9 cellular contexts compared by ENCODE assay signal in the genomic region with DNA sequence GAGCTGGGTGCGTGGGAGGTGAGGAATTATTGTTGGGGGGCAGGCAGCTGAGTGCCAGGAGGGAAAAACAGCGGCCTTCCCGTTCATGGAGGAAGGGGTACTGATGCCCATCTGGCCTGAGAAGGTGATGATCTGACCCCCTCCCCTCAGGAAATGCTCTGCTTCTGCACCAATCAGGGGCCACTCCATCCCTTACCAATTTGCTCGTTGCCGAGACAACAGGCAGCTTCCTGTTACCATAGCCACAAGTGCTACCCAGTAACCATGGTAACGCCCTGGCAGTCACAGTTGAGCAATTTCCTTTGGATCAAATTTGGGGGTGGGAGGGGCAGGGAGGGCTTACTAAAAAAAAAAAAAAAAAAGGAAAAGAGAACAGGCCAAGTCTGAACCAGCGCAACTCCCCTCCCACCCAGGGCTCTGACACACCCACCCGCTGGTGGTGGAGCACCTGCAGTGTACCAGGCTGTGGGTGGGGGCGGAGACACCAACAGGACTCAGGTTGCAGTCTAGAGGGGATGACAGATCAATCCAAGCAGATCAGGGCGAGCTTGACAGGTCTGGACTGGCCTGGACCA. TPM values are rescaled to one million over a fixed set of nuclear protein-coding genes. Genes with fewer than 3 reads are reported as not detected.
DNase-seq lines count a peak whose midpoint lies in the region; ATAC-seq and TF ChIP-seq lines count a peak whose summit lies in the region.
"Had no signal": no experiment of that assay in that cellular context is flagged by ENCODE, and none has a peak within 500 bp of the region (broad histone marks: within the 10 kb centered on the region; RNA-seq: fewer than 3 reads in every experiment).

No MANE protein-coding gene starts in this region.

- H3K4me1 Mint-ChIP-seq in naive thymus-derived CD8-positive, alpha-beta T cell = peaks cover 4 to 7% (median 5%) of the 10 kb centered on the region in 4 donors

- no peaks in the 10 kb centered on the region for H3K27me3 Mint-ChIP-seq in naive thymus-derived CD8-positive, alpha-beta T cell
- H3K27me3 Mint-ChIP-seq: stimulated activated naive CD8-positive, alpha-beta T cell treated with anti-CD3 and anti-CD28 coated beads, Interleukin-15, Interleukin-2, amounts not matched to agents 100 ng/mL and 50 ng/mL, for 24 hours had no signal

- in situ Hi-C loops in KBM-7 (cut with MboI; ENCODE audit: low pct_unique_long_range_greater_than_20kb, low sequenced_read_pairs) = no loop called here

- TF ChIP-seq POLR2A in heart left ventricle (IDR thresholded peaks at IDR 0.05) = no peak

- no peak overlapping the region for H3K4me3 ChIP-seq in heart left ventricle

- no peaks in the 10 kb centered on the region for H3K4me1 ChIP-seq in heart left ventricle

- H3K36me3 Mint-ChIP-seq in naive thymus-derived CD8-positive, alpha-beta T cell = peaks cover 0 to 3% (median 0%) of the 10 kb centered on the region in 3 donors

- H3K27ac ChIP-seq in angular gyrus (ENCODE audit: low read depth, low read length) (peak overlapping the region; percentile 89), heart left ventricle (no peak overlapping the region)

- intact Hi-C loops in heart left ventricle (cut with DNase I) = no loop called here

- H3K36me3 ChIP-seq in heart left ventricle = no peaks in the 10 kb centered on the region

- H3K9me3 Mint-ChIP-seq in naive thymus-derived CD8-positive, alpha-beta T cell = no peaks in the 10 kb centered on the region
- H3K9me3 Mint-ChIP-seq: IgD-negative memory B cell; stimulated activated naive CD8-positive, alpha-beta T cell treated with anti-CD3 and anti-CD28 coated beads, Interleukin-15, Interleukin-2, amounts not matched to agents 100 ng/mL and 50 ng/mL, for 24 hours had no signal

- no peaks in the 10 kb centered on the region for H3K27me3 ChIP-seq in heart left ventricle

- peak overlapping the region in 8 of 10 donors; percentile 49 to 96 (median 74) for H3K27ac Mint-ChIP-seq in naive thymus-derived CD8-positive, alpha-beta T cell
- H3K27ac Mint-ChIP-seq: stimulated activated naive CD8-positive, alpha-beta T cell treated with anti-CD3 and anti-CD28 coated beads, Interleukin-15, Interleukin-2, amounts not matched to agents 100 ng/mL and 50 ng/mL, for 24 hours had no signal

- WGBS in heart left ventricle, 4 donors = 67 to 82% (median 74%) methylated on average over 10 of the region's 10 CpGs

- DNase-seq in KBM-7 (peak; percentile 89), SIG-M5 (lab: John Stamatoyannopoulos, UW) (peak; percentile 36), SW480 (ENCODE audit: low spot score) (no peak), mucosa of gallbladder (ENCODE audit: low spot score) (no peak), heart left ventricle (no peak)
- DNase-seq in naive thymus-derived CD8-positive, alpha-beta T cell = peak in 9 of 10 donors; percentile 14 to 85 (median 58)

- peak; percentile 89 to 94 for ATAC-seq in naive thymus-derived CD8-positive, alpha-beta T cell
- ATAC-seq in heart left ventricle = no peak

- TF ChIP-seq CTCF in heart left ventricle (IDR thresholded peaks at IDR 0.05) = no peak

- POLR2A ChIA-PET in naive thymus-derived CD8-positive, alpha-beta T cell (lab: Charles Lee) = no interaction called here

- peak overlapping the region in 1 of 10 donors; percentile 20 for H3K4me3 Mint-ChIP-seq in naive thymus-derived CD8-positive, alpha-beta T cell
- H3K4me3 Mint-ChIP-seq: stimulated activated naive CD8-positive, alpha-beta T cell treated with anti-CD3 and anti-CD28 coated beads, Interleukin-15, Interleukin-2, amounts not matched to agents 100 ng/mL and 50 ng/mL, for 24 hours had no signal

- H3K9me3 ChIP-seq in heart left ventricle = no peaks in the 10 kb centered on the region

RNA-seq across cellular contexts. Expression of a gene that starts 13.7 kb away (rescaled TPM):
- total RNA-seq in naive thymus-derived CD8-positive, alpha-beta T cell = 1 to 10 TPM; 4.7 to 5.9 TPM
- under 1 TPM in 1 of 3 donors, not detected in 2; 0.18 TPM for polyA plus RNA-seq in naive thymus-derived CD8-positive, alpha-beta T cell
- 2.1 TPM for total RNA-seq in mucosa of gallbladder
- total RNA-seq in heart left ventricle = 1 to 10 TPM in 3 of 9 donors, under 1 TPM in 6; 0.31 to 1.3 (median 0.87) TPM
- polyA plus RNA-seq in heart left ventricle = 1 to 10 TPM in 1 of 2 donors, under 1 TPM in 1; 0.78 to 1.4 TPM

RNA-seq across cellular contexts. Expression of a gene that starts 33.9 kb away (rescaled TPM):
- 100 to 1,000 TPM; 122 to 133 TPM for total RNA-seq in naive thymus-derived CD8-positive, alpha-beta T cell
- 10 to 100 TPM; 13.1 to 38.2 (median 13.9) TPM for polyA plus RNA-seq in naive thymus-derived CD8-positive, alpha-beta T cell
- total RNA-seq in mucosa of gallbladder = 71.3 TPM
- 10 to 100 TPM; 25.6 to 50.3 (median 34.5) TPM for total RNA-seq in heart left ventricle
- 10 to 100 TPM; 28.3 to 52.5 TPM for polyA plus RNA-seq in heart left ventricle

Comparison
In these comparisons a context has a peak if more than half of its experiments do, and no peak if none do; other contexts are left out.
1. DNase-seq: peak in KBM-7 (single experiment), SIG-M5 (single experiment) and naive thymus-derived CD8-positive, alpha-beta T cell (9 of 10); none in SW480 (single experiment), mucosa of gallbladder (single experiment) and heart left ventricle (0 of 5).
2. ATAC-seq: peak in naive thymus-derived CD8-positive, alpha-beta T cell (2 of 2); none in heart left ventricle (0 of 4).